ENCODE assay signal across 8 cellular contexts in the genomic region with DNA sequence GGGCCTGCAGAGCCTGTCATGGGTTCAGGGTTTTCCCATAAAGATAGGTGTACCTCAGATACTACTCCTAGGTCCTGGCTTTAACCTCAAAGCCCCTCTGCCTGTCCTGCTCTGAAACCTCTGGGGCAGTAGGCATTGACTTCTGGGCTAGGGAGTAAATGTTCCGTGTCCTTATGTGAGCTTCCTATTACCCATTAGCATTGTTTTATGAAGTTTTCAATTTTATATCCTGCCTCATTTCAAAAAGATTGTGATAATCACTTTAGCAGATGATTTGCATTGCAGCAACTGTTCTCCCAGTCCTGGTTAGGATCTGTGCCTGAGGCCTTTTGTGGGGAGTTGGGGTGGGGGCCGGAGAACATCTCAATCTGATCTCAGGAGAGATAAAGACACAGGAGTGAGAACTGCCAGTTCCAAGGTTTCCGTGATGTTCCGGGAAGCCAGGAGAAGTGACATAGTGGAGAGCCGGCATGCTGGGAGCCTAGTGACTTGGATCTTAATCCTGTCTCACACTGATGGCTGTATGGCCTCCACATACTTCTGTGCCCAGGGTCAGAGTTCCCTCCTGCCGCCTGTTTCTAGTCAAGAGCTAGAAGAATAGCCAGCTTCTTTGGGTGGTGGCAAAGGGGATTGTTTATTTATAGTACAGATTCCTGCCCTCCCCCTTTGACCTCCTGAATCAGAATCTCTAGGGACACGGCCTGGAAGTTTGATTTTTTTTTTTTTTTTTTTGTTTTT. TPM values are rescaled to one million over a fixed set of nuclear protein-coding genes. Genes with fewer than 3 reads are reported as not detected.
A peak's percentile ranks its signal among the peaks of the same experiment; 100 is the strongest.
DNase-seq lines count a peak whose midpoint lies in the region; ATAC-seq and TF ChIP-seq lines count a peak whose summit lies in the region.

No MANE protein-coding gene starts in this region.

- TF ChIP-seq POLR2A in GM18505 (IDR thresholded peaks at IDR 0.05; ENCODE audit: borderline replicate concordance, extremely low read depth, insufficient read depth, insufficient read length), result no peak

- no peak for ATAC-seq in WTC11
- peak; percentile 13 to 68 (median 48) for ATAC-seq in heart right ventricle
- peak in 3 of 4 donors; percentile 29 to 58 (median 39) for ATAC-seq in psoas muscle
- no peak for ATAC-seq in GM21515 (IDR thresholded peaks at IDR 0.05; ENCODE audit: unreplicated experiment)
- ATAC-seq in T-helper 17 cell, result no peak
- no peak for ATAC-seq in GM18505 (IDR thresholded peaks at IDR 0.05; ENCODE audit: unreplicated experiment)

- DNase-seq in EL (peak; percentile 83), WTC11 (ENCODE audit: low spot score) (no peak), heart right ventricle (peak; percentile 36 to 75), psoas muscle (peak; percentile 61 to 81), T-helper 17 cell (no peak), GM19238 (ENCODE audit: insufficient read length, low spot score) (no peak)

- TF ChIP-seq CTCF in WTC11 (IDR thresholded peaks at IDR 0.05) (no peak), heart right ventricle (IDR thresholded peaks at IDR 0.05) (no peak), psoas muscle (IDR thresholded peaks at IDR 0.05) (no peak)

- WGBS in heart right ventricle, 2 donors, result 13 to 17% methylated on average over 7 of the region's 7 CpGs
- WGBS in psoas muscle, 3 donors, result 28 to 56% (median 38%) methylated on average over 7 of the region's 7 CpGs

- H3K27me3 ChIP-seq in heart right ventricle (no peaks in the 10 kb centered on the region), psoas muscle (ENCODE audit: insufficient read depth in 3 of 3, low read length in 2 of 3) (no peaks in the 10 kb centered on the region)

- POLR2A ChIA-PET in WTC11 (lab: Charles Lee), result interaction anchor here (0.6 to 1.1 kb wide), 5 partner anchors 8 to 37 kb away, joined by 3 to 4 read pairs (median 3); a partner anchor contains a TSS

- H3K27ac ChIP-seq in heart right ventricle (peak overlapping the region; percentile 88 to 99 (median 96)), psoas muscle (peak overlapping the region; percentile 94)

- H3K36me3 Mint-ChIP-seq in WTC11, result peaks cover 74% of the 10 kb centered on the region
- H3K36me3 Mint-ChIP-seq in T-helper 17 cell (ENCODE audit: low read depth), result no peaks in the 10 kb centered on the region

- intact Hi-C loops in heart right ventricle (cut with DNase I) (loop anchor here in 1 of 10 donors (2.0 kb wide), 1 partner anchor 68 kb away; a partner anchor contains a TSS), psoas muscle (cut with DNase I) (no loop called here)

- CTCF ChIA-PET in WTC11 (lab: Charles Lee), result interaction anchor here (0.7 to 1.7 kb wide), 2 partner anchors 49 to 287 kb away, joined by 3 to 6 read pairs; no protein-coding TSS in a partner anchor

- H3K27ac Mint-ChIP-seq in WTC11, result peak overlapping the region; percentile 88
- H3K27ac Mint-ChIP-seq in T-helper 17 cell, result no peak overlapping the region

- H3K4me1 ChIP-seq in heart right ventricle, result peaks cover 33 to 96% (median 88%) of the 10 kb centered on the region in 9 donors
- H3K4me1 ChIP-seq in psoas muscle, result peaks cover 67% of the 10 kb centered on the region

- H3K9me3 Mint-ChIP-seq in WTC11, result no peaks in the 10 kb centered on the region

- H3K4me3 Mint-ChIP-seq in WTC11 (no peak overlapping the region), T-helper 17 cell (no peak overlapping the region)

- H3K27me3 Mint-ChIP-seq in WTC11 (ENCODE audit: low read depth) (no peaks in the 10 kb centered on the region), T-helper 17 cell (no peaks in the 10 kb centered on the region)

- H3K9me3 ChIP-seq in heart right ventricle (no peaks in the 10 kb centered on the region), psoas muscle (no peaks in the 10 kb centered on the region), T-helper 17 cell (ENCODE audit: control insufficient read depth, low read length, poor library complexity, severe bottlenecking) (no peaks in the 10 kb centered on the region)

- H3K4me3 ChIP-seq in heart right ventricle (peak overlapping the region in 8 of 10 donors; percentile 0 to 32 (median 11)), psoas muscle (peak overlapping the region; percentile 8)

- H3K4me1 Mint-ChIP-seq in WTC11 (peaks cover 51% of the 10 kb centered on the region), T-helper 17 cell (peaks cover 15% of the 10 kb centered on the region)

- H3K36me3 ChIP-seq in heart right ventricle, result peaks cover 0 to 51% (median 30%) of the 10 kb centered on the region in 9 donors
- peaks cover 11 to 31% of the 10 kb centered on the region in 2 donors for H3K36me3 ChIP-seq in psoas muscle (ENCODE audit: insufficient read depth in 1 of 2, low read depth in 1 of 2)

TF ChIP-seq in WTC11, 78 proteins besides CTCF, POLR2A, EP300 and RAD21:
- TF ChIP-seq RELA (CRISPR knock-in tag; IDR thresholded peaks at IDR 0.05; ENCODE audit: borderline replicate concordance) (no peak), ZNF423 (CRISPR knock-in tag; IDR thresholded peaks at IDR 0.05) (no peak), NFE2L1 (CRISPR knock-in tag; IDR thresholded peaks at IDR 0.05) (no peak), GRHL2 (CRISPR knock-in tag; IDR thresholded peaks at IDR 0.05; ENCODE audit: insufficient replicate concordance, severe bottlenecking) (no peak), ZNF219 (CRISPR knock-in tag; IDR thresholded peaks at IDR 0.05; ENCODE audit: borderline replicate concordance) (no peak), SMAD3 (CRISPR knock-in tag; IDR thresholded peaks at IDR 0.05; ENCODE audit: borderline replicate concordance) (no peak), SP1 (CRISPR knock-in tag; conservative IDR thresholded peaks at IDR 0.05) (no peak), ZNF263 (CRISPR knock-in tag; IDR thresholded peaks at IDR 0.05; ENCODE audit: low read depth) (no peak), CREB1 (CRISPR knock-in tag; IDR thresholded peaks at IDR 0.05) (no peak), TCF7 (CRISPR knock-in tag; IDR thresholded peaks at IDR 0.05; ENCODE audit: low read depth) (no peak), OVOL2 (CRISPR knock-in tag; IDR thresholded peaks at IDR 0.05; ENCODE audit: borderline replicate concordance) (no peak), NR1H2 (CRISPR knock-in tag; IDR thresholded peaks at IDR 0.05) (no peak)
- TF ChIP-seq, protein P1, sequence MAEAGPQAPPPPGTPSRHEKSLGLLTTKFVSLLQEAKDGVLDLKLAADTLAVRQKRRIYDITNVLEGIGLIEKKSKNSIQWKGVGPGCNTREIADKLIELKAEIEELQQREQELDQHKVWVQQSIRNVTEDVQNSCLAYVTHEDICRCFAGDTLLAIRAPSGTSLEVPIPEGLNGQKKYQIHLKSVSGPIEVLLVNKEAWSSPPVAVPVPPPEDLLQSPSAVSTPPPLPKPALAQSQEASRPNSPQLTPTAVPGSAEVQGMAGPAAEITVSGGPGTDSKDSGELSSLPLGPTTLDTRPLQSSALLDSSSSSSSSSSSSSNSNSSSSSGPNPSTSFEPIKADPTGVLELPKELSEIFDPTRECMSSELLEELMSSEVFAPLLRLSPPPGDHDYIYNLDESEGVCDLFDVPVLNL (CRISPR knock-in tag; IDR thresholded peaks at IDR 0.05; ENCODE audit: borderline replicate concordance, low read depth), result no peak
- TF ChIP-seq, protein P2, sequence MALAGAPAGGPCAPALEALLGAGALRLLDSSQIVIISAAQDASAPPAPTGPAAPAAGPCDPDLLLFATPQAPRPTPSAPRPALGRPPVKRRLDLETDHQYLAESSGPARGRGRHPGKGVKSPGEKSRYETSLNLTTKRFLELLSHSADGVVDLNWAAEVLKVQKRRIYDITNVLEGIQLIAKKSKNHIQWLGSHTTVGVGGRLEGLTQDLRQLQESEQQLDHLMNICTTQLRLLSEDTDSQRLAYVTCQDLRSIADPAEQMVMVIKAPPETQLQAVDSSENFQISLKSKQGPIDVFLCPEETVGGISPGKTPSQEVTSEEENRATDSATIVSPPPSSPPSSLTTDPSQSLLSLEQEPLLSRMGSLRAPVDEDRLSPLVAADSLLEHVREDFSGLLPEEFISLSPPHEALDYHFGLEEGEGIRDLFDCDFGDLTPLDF (CRISPR knock-in tag; IDR thresholded peaks at IDR 0.05), result no peak
- TF ChIP-seq, protein P3, sequence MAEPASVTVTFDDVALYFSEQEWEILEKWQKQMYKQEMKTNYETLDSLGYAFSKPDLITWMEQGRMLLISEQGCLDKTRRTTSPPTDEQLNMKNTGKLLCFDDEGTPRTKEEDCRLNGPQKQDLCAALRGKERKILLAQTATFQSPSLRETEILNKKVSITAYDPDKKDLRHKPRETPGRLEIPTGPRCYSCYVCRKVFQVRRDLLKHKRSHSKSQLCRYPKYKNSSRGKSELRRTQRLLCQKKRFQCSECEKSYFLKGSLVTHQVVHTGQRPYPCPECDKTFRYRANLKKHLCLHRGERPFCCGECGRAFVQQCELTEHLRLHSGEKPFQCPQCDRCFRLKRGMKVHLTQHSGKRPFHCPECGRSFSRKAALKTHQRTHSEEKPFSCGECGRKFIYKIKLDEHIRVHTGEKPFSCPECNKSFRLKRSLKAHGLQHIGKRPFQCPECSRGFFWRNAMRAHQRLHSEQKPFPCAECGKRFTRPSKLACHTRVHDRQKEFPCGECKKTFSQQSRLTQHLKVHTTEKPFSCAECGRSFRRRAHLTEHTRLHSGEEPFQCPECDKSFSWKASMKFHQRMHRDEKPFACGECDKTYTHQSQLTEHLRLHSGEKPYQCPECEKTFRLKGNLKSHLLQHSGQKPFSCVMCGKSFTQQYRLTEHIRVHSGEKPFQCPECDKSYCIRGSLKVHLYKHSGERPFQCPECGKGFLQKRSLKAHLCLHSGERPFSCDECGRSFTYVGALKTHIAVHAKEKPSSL (CRISPR knock-in tag; conservative IDR thresholded peaks at IDR 0.05), result no peak
- TF ChIP-seq, protein P4, sequence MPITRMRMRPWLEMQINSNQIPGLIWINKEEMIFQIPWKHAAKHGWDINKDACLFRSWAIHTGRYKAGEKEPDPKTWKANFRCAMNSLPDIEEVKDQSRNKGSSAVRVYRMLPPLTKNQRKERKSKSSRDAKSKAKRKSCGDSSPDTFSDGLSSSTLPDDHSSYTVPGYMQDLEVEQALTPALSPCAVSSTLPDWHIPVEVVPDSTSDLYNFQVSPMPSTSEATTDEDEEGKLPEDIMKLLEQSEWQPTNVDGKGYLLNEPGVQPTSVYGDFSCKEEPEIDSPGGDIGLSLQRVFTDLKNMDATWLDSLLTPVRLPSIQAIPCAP (CRISPR knock-in tag; IDR thresholded peaks at IDR 0.05), result no peak
- TF ChIP-seq, protein P5, sequence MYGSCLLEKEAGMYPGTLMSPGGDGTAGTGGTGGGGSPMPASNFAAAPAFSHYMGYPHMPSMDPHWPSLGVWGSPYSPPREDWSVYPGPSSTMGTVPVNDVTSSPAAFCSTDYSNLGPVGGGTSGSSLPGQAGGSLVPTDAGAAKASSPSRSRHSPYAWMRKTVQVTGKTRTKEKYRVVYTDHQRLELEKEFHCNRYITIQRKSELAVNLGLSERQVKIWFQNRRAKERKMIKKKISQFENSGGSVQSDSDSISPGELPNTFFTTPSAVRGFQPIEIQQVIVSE (CRISPR knock-in tag; IDR thresholded peaks at IDR 0.05; ENCODE audit: borderline replicate concordance), result no peak
TF ChIP-seq in WTC11: peak in this region for 0.

RNA-seq across cellular contexts. Expression of a gene that starts 10.6 kb away (rescaled TPM):
- 370 to 421 TPM (median 382 TPM) in 3 replicates for total RNA-seq in WTC11 (2021)
- over 10,000 TPM; 11,955 to 17,571 (median 14,403) TPM for total RNA-seq in heart right ventricle
- polyA plus RNA-seq in heart right ventricle, result over 10,000 TPM; 10,066 to 18,091 TPM
- total RNA-seq in psoas muscle, result 1,000 to 10,000 TPM; 1,097 to 5,131 (median 2,563) TPM
- 1,000 to 10,000 TPM; 1,146 to 4,515 (median 3,805) TPM for polyA plus RNA-seq in psoas muscle
- total RNA-seq in T-helper 17 cell, result 10 to 100 TPM; 10.4 to 32.4 TPM

Comparison
In these comparisons a context has a peak if more than half of its experiments do, and no peak if none do; other contexts are left out.
1. DNase-seq: peak in EL (single experiment), heart right ventricle (2 of 2) and psoas muscle (2 of 2); none in WTC11 (single experiment), T-helper 17 cell (0 of 3) and GM19238 (single experiment).
2. ATAC-seq: peak in heart right ventricle (8 of 8) and psoas muscle (3 of 4); none in WTC11 (single experiment), GM21515 (single experiment), T-helper 17 cell (single experiment) and GM18505 (single experiment).
3. RNA of a gene that starts 10.6 kb away (total RNA-seq): 11,955 to 17,571 TPM in heart right ventricle, 1,097 to 5,131 TPM in psoas muscle and 370 to 421 TPM in WTC11; 10.4 to 32.4 TPM in T-helper 17 cell; every median in the first group is over 10 times any median in the second.